In the genomic region with DNA sequence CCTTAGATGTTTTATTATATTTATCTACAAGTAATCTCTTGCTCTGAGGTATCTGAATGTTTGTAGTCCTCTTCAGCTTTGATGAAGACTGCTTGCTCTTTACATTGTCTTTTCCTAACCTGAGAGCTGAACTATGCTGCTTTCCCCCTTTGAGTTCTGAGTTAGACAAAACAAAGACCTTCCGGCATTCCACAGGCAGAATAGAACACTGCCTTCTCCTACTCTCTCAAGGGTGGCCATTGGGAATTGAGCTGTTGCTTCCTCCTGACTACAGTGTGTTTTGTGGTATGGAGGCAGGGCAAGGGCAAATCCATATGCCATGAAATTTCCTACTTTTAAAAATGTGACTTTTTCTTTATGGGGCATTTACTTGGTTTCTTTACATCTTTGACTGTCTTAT, we compare ENCODE assay signal across 2 cellular contexts.
TF ChIP-seq lines count a peak whose summit lies in the region.

No MANE protein-coding gene starts in this region.

TF ChIP-seq in GM23338, 12 proteins besides CTCF, POLR2A, EP300 and RAD21:
- TF ChIP-seq, protein P1, sequence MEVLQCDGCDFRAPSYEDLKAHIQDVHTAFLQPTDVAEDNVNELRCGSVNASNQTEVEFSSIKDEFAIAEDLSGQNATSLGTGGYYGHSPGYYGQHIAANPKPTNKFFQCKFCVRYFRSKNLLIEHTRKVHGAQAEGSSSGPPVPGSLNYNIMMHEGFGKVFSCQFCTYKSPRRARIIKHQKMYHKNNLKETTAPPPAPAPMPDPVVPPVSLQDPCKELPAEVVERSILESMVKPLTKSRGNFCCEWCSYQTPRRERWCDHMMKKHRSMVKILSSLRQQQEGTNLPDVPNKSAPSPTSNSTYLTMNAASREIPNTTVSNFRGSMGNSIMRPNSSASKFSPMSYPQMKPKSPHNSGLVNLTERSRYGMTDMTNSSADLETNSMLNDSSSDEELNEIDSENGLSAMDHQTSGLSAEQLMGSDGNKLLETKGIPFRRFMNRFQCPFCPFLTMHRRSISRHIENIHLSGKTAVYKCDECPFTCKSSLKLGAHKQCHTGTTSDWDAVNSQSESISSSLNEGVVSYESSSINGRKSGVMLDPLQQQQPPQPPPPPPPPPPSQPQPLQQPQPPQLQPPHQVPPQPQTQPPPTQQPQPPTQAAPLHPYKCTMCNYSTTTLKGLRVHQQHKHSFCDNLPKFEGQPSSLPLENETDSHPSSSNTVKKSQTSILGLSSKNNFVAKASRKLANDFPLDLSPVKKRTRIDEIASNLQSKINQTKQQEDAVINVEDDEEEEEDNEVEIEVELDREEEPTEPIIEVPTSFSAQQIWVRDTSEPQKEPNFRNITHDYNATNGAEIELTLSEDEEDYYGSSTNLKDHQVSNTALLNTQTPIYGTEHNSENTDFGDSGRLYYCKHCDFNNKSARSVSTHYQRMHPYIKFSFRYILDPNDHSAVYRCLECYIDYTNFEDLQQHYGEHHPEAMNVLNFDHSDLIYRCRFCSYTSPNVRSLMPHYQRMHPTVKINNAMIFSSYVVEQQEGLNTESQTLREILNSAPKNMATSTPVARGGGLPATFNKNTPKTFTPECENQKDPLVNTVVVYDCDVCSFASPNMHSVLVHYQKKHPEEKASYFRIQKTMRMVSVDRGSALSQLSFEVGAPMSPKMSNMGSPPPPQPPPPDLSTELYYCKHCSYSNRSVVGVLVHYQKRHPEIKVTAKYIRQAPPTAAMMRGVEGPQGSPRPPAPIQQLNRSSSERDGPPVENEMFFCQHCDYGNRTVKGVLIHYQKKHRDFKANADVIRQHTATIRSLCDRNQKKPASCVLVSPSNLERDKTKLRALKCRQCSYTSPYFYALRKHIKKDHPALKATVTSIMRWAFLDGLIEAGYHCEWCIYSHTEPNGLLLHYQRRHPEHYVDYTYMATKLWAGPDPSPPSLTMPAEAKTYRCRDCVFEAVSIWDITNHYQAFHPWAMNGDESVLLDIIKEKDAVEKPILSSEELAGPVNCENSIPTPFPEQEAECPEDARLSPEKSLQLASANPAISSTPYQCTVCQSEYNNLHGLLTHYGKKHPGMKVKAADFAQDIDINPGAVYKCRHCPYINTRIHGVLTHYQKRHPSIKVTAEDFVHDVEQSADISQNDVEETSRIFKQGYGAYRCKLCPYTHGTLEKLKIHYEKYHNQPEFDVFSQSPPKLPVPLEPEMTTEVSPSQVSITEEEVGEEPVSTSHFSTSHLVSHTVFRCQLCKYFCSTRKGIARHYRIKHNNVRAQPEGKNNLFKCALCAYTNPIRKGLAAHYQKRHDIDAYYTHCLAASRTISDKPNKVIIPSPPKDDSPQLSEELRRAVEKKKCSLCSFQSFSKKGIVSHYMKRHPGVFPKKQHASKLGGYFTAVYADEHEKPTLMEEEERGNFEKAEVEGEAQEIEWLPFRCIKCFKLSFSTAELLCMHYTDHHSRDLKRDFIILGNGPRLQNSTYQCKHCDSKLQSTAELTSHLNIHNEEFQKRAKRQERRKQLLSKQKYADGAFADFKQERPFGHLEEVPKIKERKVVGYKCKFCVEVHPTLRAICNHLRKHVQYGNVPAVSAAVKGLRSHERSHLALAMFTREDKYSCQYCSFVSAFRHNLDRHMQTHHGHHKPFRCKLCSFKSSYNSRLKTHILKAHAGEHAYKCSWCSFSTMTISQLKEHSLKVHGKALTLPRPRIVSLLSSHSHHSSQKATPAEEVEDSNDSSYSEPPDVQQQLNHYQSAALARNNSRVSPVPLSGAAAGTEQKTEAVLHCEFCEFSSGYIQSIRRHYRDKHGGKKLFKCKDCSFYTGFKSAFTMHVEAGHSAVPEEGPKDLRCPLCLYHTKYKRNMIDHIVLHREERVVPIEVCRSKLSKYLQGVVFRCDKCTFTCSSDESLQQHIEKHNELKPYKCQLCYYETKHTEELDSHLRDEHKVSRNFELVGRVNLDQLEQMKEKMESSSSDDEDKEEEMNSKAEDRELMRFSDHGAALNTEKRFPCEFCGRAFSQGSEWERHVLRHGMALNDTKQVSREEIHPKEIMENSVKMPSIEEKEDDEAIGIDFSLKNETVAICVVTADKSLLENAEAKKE (CRISPR knock-in tag; IDR thresholded peaks at IDR 0.05) = no peak

TF ChIP-seq in WTC11, 78 proteins besides CTCF, POLR2A, EP300 and RAD21 (continued from another document):
- TF ChIP-seq, protein P2, sequence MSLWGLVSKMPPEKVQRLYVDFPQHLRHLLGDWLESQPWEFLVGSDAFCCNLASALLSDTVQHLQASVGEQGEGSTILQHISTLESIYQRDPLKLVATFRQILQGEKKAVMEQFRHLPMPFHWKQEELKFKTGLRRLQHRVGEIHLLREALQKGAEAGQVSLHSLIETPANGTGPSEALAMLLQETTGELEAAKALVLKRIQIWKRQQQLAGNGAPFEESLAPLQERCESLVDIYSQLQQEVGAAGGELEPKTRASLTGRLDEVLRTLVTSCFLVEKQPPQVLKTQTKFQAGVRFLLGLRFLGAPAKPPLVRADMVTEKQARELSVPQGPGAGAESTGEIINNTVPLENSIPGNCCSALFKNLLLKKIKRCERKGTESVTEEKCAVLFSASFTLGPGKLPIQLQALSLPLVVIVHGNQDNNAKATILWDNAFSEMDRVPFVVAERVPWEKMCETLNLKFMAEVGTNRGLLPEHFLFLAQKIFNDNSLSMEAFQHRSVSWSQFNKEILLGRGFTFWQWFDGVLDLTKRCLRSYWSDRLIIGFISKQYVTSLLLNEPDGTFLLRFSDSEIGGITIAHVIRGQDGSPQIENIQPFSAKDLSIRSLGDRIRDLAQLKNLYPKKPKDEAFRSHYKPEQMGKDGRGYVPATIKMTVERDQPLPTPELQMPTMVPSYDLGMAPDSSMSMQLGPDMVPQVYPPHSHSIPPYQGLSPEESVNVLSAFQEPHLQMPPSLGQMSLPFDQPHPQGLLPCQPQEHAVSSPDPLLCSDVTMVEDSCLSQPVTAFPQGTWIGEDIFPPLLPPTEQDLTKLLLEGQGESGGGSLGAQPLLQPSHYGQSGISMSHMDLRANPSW (CRISPR knock-in tag; conservative IDR thresholded peaks at IDR 0.05; ENCODE audit: low read depth) = no peak
- no peak for TF ChIP-seq MLX (CRISPR knock-in tag; IDR thresholded peaks at IDR 0.05)
- TF ChIP-seq, protein P3, sequence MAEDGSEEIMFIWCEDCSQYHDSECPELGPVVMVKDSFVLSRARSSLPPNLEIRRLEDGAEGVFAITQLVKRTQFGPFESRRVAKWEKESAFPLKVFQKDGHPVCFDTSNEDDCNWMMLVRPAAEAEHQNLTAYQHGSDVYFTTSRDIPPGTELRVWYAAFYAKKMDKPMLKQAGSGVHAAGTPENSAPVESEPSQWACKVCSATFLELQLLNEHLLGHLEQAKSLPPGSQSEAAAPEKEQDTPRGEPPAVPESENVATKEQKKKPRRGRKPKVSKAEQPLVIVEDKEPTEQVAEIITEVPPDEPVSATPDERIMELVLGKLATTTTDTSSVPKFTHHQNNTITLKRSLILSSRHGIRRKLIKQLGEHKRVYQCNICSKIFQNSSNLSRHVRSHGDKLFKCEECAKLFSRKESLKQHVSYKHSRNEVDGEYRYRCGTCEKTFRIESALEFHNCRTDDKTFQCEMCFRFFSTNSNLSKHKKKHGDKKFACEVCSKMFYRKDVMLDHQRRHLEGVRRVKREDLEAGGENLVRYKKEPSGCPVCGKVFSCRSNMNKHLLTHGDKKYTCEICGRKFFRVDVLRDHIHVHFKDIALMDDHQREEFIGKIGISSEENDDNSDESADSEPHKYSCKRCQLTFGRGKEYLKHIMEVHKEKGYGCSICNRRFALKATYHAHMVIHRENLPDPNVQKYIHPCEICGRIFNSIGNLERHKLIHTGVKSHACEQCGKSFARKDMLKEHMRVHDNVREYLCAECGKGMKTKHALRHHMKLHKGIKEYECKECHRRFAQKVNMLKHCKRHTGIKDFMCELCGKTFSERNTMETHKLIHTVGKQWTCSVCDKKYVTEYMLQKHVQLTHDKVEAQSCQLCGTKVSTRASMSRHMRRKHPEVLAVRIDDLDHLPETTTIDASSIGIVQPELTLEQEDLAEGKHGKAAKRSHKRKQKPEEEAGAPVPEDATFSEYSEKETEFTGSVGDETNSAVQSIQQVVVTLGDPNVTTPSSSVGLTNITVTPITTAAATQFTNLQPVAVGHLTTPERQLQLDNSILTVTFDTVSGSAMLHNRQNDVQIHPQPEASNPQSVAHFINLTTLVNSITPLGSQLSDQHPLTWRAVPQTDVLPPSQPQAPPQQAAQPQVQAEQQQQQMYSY (CRISPR knock-in tag; IDR thresholded peaks at IDR 0.05) = no peak
- TF ChIP-seq SMAD3 (CRISPR knock-in tag; IDR thresholded peaks at IDR 0.05; ENCODE audit: borderline replicate concordance) = no peak
- no peak for TF ChIP-seq ZBTB21 (CRISPR knock-in tag; IDR thresholded peaks at IDR 0.05; ENCODE audit: borderline replicate concordance)
- no peak for TF ChIP-seq ETV6 (CRISPR knock-in tag; IDR thresholded peaks at IDR 0.05)
